Comparison of ENCODE assay signal across 20 cellular contexts in the genomic region with DNA sequence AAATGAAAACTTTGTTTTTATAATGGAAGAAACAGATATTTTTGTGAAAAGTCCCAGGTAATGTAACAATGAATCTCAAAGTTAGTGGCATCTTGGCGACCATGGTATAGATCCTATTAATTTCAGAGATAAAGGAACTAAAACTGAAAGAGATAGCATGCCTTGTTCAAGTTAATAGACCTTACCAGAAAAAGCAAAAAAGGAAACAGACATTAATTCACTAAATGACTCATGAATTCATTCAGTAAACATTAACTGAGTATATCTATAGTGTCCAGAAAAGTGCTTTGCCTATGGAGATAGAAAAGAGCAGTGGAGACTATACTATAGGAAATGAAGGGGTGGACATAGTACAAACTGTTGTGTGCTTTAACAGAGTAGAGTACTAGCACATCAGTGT.
DNase-seq lines count a peak whose midpoint lies in the region; ATAC-seq, FAIRE-seq and TF ChIP-seq lines count a peak whose summit lies in the region.
"Had no signal": no experiment of that assay in that cellular context is flagged by ENCODE, and none has a peak within 500 bp of the region (broad histone marks: within the 10 kb centered on the region; RNA-seq: fewer than 3 reads in every experiment).

No MANE protein-coding gene starts in this region.

- RAD21 ChIA-PET in GM12878 (lab: Charles Lee; ENCODE audit: unreplicated experiment), result interaction anchor here (0.9 to 1.3 kb wide), 2 partner anchors 14 to 45 kb away, joined by 3 to 4 read pairs; no protein-coding TSS in a partner anchor

- intact Hi-C loops in GM12878 (cut with micrococcal nuclease; ENCODE audit: unreplicated experiment), result no loop called here

- 0% methylated on average over 1 of the region's 1 CpG for WGBS in GM12878 (ENCODE audit: insufficient coverage, insufficient replicate concordance, low lambda C conversion rate, missing lambda C conversion rate)

- FAIRE-seq in GM12878 (lab: Jason Lieb, UNC), result no peak
- FAIRE-seq: astrocyte, H1 had no signal

- peak; percentile 32 to 49; a peak in 1 of 4 replicates for TF ChIP-seq EP300 in GM12878 (IDR thresholded peaks at IDR 0.05; ENCODE audit: borderline replicate concordance in 1 of 2, control insufficient read depth in 1 of 2, low read depth in 2 of 2, low read length in 2 of 2)

- H3K9me3 ChIP-seq in GM12878 (replicated peaks; ENCODE audit: control insufficient read depth, insufficient read depth, low read length), result peaks cover 2% of the 10 kb centered on the region; the same call in 2 of the 3 replicates
- H3K9me3 ChIP-seq: esophagus squamous epithelium, left ventricle myocardium inferior, SJCRH30 had no signal

- in situ Hi-C loops in GM12878 (cut with MboI), result no loop called here

- no peak for TF ChIP-seq CTCF in GM12878 (IDR thresholded peaks at IDR 0.05 in 2 of 3, conservative IDR thresholded peaks at IDR 0.05 in 1 of 3; ENCODE audit: control insufficient read depth in 2 of 3, extremely low read depth in 1 of 3, insufficient read depth in 1 of 3, low read depth in 3 of 3, low read length in 3 of 3)

- no peaks in the 10 kb centered on the region for H3K27me3 ChIP-seq in GM12878 (replicated peaks in 1 of 2; ENCODE audit: control insufficient read depth in 2 of 2, insufficient read depth in 2 of 2, low read length in 1 of 2)
- H3K27me3 ChIP-seq: esophagus squamous epithelium, SJCRH30 had no signal

- TF ChIP-seq POLR2A in GM12878 (IDR thresholded peaks at IDR 0.05; ENCODE audit: low read depth, low read length), result no peak

- CTCF ChIA-PET in GM12878 (lab: Yijun Ruan, JAX), result no interaction called here

- H3K79me2 ChIP-seq in GM12878 (ENCODE audit: control insufficient read depth, insufficient read depth, low read length), result no peaks in the 10 kb centered on the region

- TF ChIP-seq RAD21 in GM12878 (IDR thresholded peaks at IDR 0.05; ENCODE audit: insufficient read depth, low read depth, low read length), result no peak

- POLR2A ChIA-PET in GM12878 (lab: Charles Lee), result no interaction called here

- peak overlapping the region; percentile 42; the same call in 1 of the 2 replicates for H3K4me2 ChIP-seq in GM12878 (ENCODE audit: control insufficient read depth, insufficient read depth)

- DNase-seq in GM12878 (ENCODE audit: low read depth, low spot score), result peak; percentile 27
- no peak for DNase-seq in T-helper 2 cell
- no peak for DNase-seq in SIG-M5 (lab: John Stamatoyannopoulos, UW)
- DNase-seq: activated CD4-positive, alpha-beta memory T cell treated with anti-CD3 and anti-CD28 coated beads, Interleukin-2, amount 10 ng/mL, durations not matched to agents 7 days and 5 days; dermis blood vessel endothelial cell; DMS79 treated with DMSO at 0.1 percent for 48 hours; esophagus squamous epithelium; hypothalamus; left ventricle myocardium inferior; NCI-H2029 treated with DMSO at 0.1 percent for 48 hours; right cardiac atrium; SJCRH30; stimulated activated naive CD4-positive, alpha-beta T cell treated with Interleukin-2 at 50 U/mL for 16 hours had no signal

- no peak overlapping the region for H3K4me3 ChIP-seq in GM12878
- H3K4me3 ChIP-seq: esophagus squamous epithelium, left ventricle myocardium inferior, SJCRH30 had no signal

- H3K36me3 ChIP-seq in GM12878 (ENCODE audit: control insufficient read depth in 2 of 2, insufficient read depth in 2 of 2, low read length in 1 of 2), result no peaks in the 10 kb centered on the region
- H3K36me3 ChIP-seq: esophagus squamous epithelium, left ventricle myocardium inferior, SJCRH30 had no signal

- H2AFZ ChIP-seq in GM12878 (ENCODE audit: control insufficient read depth, low read depth, low read length), result no peak overlapping the region

- peaks cover 3% of the 10 kb centered on the region; the same call in 1 of the 2 replicates for H3K4me1 ChIP-seq in GM12878 (ENCODE audit: control insufficient read depth, insufficient read depth, low read length)
- H3K4me1 ChIP-seq: esophagus squamous epithelium, left ventricle myocardium inferior, SJCRH30 had no signal

- peak; percentile 82 for ATAC-seq in GM18909 (IDR thresholded peaks at IDR 0.05; ENCODE audit: poor library complexity, unreplicated experiment)
- ATAC-seq in GM21786 (IDR thresholded peaks at IDR 0.05; ENCODE audit: unreplicated experiment), result peak; percentile 93
- peak; percentile 85 for ATAC-seq in HG03135 (IDR thresholded peaks at IDR 0.05; ENCODE audit: unreplicated experiment)
- ATAC-seq in GM12878, result peak; percentile 90
- no peak for ATAC-seq in GM21367 (IDR thresholded peaks at IDR 0.05; ENCODE audit: unreplicated experiment)
- ATAC-seq: natural killer cell treated with Interleukin-12 subunit alpha and Interleukin-12 subunit beta and Interleukin-15 and Interleukin-18, amount 100 ng/mL, for 72 hours; right cardiac atrium had no signal

- no peaks in the 10 kb centered on the region for H4K20me1 ChIP-seq in GM12878 (ENCODE audit: control insufficient read depth, insufficient read depth)

- SMC1A ChIA-PET in GM12878 (lab: Charles Lee; ENCODE audit: uncharacterized antibody, unreplicated experiment), result interaction anchor here (1.3 to 1.9 kb wide), 2 partner anchors 19 to 43 kb away, joined by 4 read pairs; no protein-coding TSS in a partner anchor

- BruUV-seq in GM12878 (replicated peaks; lab: Mats Ljungman, UMichigan), result no TSS peak

- H3K9ac ChIP-seq in GM12878 (ENCODE audit: control insufficient read depth, insufficient read depth, low read length), result no peak overlapping the region

- no peak overlapping the region for H3K27ac ChIP-seq in GM12878 (ENCODE audit: control insufficient read depth, insufficient read depth)
- H3K27ac ChIP-seq: esophagus squamous epithelium, left ventricle myocardium inferior, SJCRH30 had no signal

TF ChIP-seq in GM12878, 131 proteins besides CTCF, POLR2A, EP300 and RAD21 (continues in another document):
- TF ChIP-seq, protein P1, sequence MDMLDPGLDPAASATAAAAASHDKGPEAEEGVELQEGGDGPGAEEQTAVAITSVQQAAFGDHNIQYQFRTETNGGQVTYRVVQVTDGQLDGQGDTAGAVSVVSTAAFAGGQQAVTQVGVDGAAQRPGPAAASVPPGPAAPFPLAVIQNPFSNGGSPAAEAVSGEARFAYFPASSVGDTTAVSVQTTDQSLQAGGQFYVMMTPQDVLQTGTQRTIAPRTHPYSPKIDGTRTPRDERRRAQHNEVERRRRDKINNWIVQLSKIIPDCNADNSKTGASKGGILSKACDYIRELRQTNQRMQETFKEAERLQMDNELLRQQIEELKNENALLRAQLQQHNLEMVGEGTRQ (IDR thresholded peaks at IDR 0.05; ENCODE audit: borderline replicate concordance, low read depth, low read length), result no peak
- TF ChIP-seq ZNF217 (IDR thresholded peaks at IDR 0.05), result peak; percentile 79; the same call in 1 of the 2 replicates
- TF ChIP-seq, protein P2, sequence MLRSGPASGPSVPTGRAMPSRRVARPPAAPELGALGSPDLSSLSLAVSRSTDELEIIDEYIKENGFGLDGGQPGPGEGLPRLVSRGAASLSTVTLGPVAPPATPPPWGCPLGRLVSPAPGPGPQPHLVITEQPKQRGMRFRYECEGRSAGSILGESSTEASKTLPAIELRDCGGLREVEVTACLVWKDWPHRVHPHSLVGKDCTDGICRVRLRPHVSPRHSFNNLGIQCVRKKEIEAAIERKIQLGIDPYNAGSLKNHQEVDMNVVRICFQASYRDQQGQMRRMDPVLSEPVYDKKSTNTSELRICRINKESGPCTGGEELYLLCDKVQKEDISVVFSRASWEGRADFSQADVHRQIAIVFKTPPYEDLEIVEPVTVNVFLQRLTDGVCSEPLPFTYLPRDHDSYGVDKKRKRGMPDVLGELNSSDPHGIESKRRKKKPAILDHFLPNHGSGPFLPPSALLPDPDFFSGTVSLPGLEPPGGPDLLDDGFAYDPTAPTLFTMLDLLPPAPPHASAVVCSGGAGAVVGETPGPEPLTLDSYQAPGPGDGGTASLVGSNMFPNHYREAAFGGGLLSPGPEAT (IDR thresholded peaks at IDR 0.05; ENCODE audit: low read depth), result 0 out of 2 replicates have a peak, but pooled peaks have one; percentile 36
- 0 out of 2 replicates have a peak, but pooled peaks have one; percentile 44 for TF ChIP-seq IRF4 (IDR thresholded peaks at IDR 0.05; ENCODE audit: low read depth, low read length)
- TF ChIP-seq MEF2B (IDR thresholded peaks at IDR 0.05; ENCODE audit: partially characterized antibody, poor library complexity, severe bottlenecking), result peak; percentile 72
- peak; percentile 47; the same call in 1 of the 2 replicates for TF ChIP-seq DPF2 (IDR thresholded peaks at IDR 0.05)
- TF ChIP-seq SUPT20H (IDR thresholded peaks at IDR 0.05; ENCODE audit: borderline replicate concordance, control insufficient read depth, low read depth, low read length), result no peak
- TF ChIP-seq MEF2A (IDR thresholded peaks at IDR 0.05; ENCODE audit: insufficient read depth, low read depth, low read length), result no peak
- no peak for TF ChIP-seq BACH1 (IDR thresholded peaks at IDR 0.05; ENCODE audit: borderline replicate concordance)
- peak; percentile 81 for TF ChIP-seq JUNB (IDR thresholded peaks at IDR 0.05)
- peak; percentile 31; the same call in 1 of the 2 replicates for TF ChIP-seq RUNX3 (IDR thresholded peaks at IDR 0.05; ENCODE audit: low read length)
- TF ChIP-seq SIX5 (IDR thresholded peaks at IDR 0.05; ENCODE audit: low read depth, low read length, severe bottlenecking), result no peak
- peak; percentile 33; the same call in 1 of the 2 replicates for TF ChIP-seq ATF7 (IDR thresholded peaks at IDR 0.05; ENCODE audit: low read depth)
- TF ChIP-seq MTA2 (IDR thresholded peaks at IDR 0.05; ENCODE audit: low read depth), result peak; percentile 80
- TF ChIP-seq, protein P3, sequence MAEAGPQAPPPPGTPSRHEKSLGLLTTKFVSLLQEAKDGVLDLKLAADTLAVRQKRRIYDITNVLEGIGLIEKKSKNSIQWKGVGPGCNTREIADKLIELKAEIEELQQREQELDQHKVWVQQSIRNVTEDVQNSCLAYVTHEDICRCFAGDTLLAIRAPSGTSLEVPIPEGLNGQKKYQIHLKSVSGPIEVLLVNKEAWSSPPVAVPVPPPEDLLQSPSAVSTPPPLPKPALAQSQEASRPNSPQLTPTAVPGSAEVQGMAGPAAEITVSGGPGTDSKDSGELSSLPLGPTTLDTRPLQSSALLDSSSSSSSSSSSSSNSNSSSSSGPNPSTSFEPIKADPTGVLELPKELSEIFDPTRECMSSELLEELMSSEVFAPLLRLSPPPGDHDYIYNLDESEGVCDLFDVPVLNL (IDR thresholded peaks at IDR 0.05; ENCODE audit: low read depth, low read length), result no peak
